Comparison of ENCODE assay signal across 10 cellular contexts in the genomic region with DNA sequence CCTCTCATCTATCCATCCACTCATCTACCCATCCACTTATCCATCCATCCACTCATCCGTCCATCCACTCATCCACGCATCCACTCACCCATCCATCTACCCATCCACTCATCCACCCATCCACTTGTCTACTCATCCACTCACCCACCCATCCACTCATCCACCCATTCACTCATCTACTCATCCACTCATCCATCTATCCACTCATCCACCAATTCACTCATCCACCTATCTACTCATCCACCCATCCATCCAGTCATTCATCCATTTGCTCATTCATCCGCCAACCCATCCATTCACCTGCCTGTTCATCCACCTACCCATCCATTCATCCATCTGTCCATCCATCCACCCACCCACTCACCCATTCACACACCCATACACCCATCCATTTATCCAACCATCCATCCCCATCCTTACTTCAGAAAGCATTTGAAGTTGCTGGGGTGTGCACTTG.
A peak's percentile ranks its signal among the peaks of the same experiment; 100 is the strongest.
DNase-seq lines count a peak whose midpoint lies in the region; ATAC-seq and TF ChIP-seq lines count a peak whose summit lies in the region.
"Had no signal": no experiment of that assay in that cellular context is flagged by ENCODE, and none has a peak within 500 bp of the region (broad histone marks: within the 10 kb centered on the region; RNA-seq: fewer than 3 reads in every experiment).

No MANE protein-coding gene starts in this region.

- POLR2A ChIA-PET in OCI-LY7 (lab: Charles Lee), result interaction anchor here (1.7 to 6.8 kb wide), 4 partner anchors 8 to 29 kb away, joined by 7 to 60 read pairs (median 29); no protein-coding TSS in a partner anchor

- H3K9ac ChIP-seq in DND-41 (ENCODE audit: low read depth, low read length), result no peak overlapping the region

- H3K36me3 ChIP-seq in DND-41 (ENCODE audit: insufficient read depth, low read length) (peaks cover 95% of the 10 kb centered on the region), OCI-LY7 (ENCODE audit: insufficient read depth, low read length) (peaks cover 85% of the 10 kb centered on the region), ovary (no peaks in the 10 kb centered on the region), MG63 (peaks cover 74% of the 10 kb centered on the region), psoas muscle (ENCODE audit: insufficient read depth in 1 of 2, low read depth in 1 of 2) (no peaks in the 10 kb centered on the region)
- peaks cover 42% of the 10 kb centered on the region for H3K36me3 ChIP-seq in effector memory CD4-positive, alpha-beta T cell (ENCODE audit: control insufficient read depth, insufficient read depth, low read length)

- peak overlapping the region; percentile 60 for H3K27ac ChIP-seq in DND-41 (ENCODE audit: low read length)
- peak overlapping the region; percentile 91 for H3K27ac ChIP-seq in OCI-LY7 (ENCODE audit: low read depth, low read length, poor library complexity, severe bottlenecking)
- H3K27ac ChIP-seq in effector memory CD4-positive, alpha-beta T cell (ENCODE audit: insufficient read depth, low read length, poor library complexity, severe bottlenecking), result peak overlapping the region; percentile 63
- H3K27ac ChIP-seq in ovary, result peak overlapping the region; percentile 56 to 74
- H3K27ac ChIP-seq in psoas muscle, result no peak overlapping the region

- H3K9me3 ChIP-seq in DND-41 (ENCODE audit: insufficient read depth, low read length, severe bottlenecking), result no peaks in the 10 kb centered on the region
- no peaks in the 10 kb centered on the region for H3K9me3 ChIP-seq in OCI-LY7 (ENCODE audit: low read length)
- no peaks in the 10 kb centered on the region for H3K9me3 ChIP-seq in effector memory CD4-positive, alpha-beta T cell (ENCODE audit: control insufficient read depth, low read length)
- H3K9me3 ChIP-seq in ovary, result no peaks in the 10 kb centered on the region
- H3K9me3 ChIP-seq in MG63, result no peaks in the 10 kb centered on the region
- no peaks in the 10 kb centered on the region for H3K9me3 ChIP-seq in psoas muscle

- H3K4me1 ChIP-seq in DND-41 (ENCODE audit: insufficient read depth, low read length) (peaks cover 70% of the 10 kb centered on the region), OCI-LY7 (ENCODE audit: insufficient read depth, low read length, poor library complexity, severe bottlenecking) (peaks cover 97% of the 10 kb centered on the region), ovary (ENCODE audit: insufficient read depth) (peaks cover 39% of the 10 kb centered on the region), psoas muscle (peaks cover 47% of the 10 kb centered on the region)
- peaks cover 97% of the 10 kb centered on the region for H3K4me1 ChIP-seq in effector memory CD4-positive, alpha-beta T cell (ENCODE audit: control insufficient read depth, insufficient read depth, low read length, poor library complexity, severe bottlenecking)

- DNase-seq in DND-41 (no peak), OCI-LY7 (ENCODE audit: low spot score) (no peak), ovary (no peak), MG63 (no peak), middle frontal gyrus (ENCODE audit: extremely low spot score, low spot score) (no peak), psoas muscle (no peak)
- DNase-seq in effector memory CD4-positive, alpha-beta T cell, result no peak
- DNase-seq: activated CD4-positive, alpha-beta T cell treated with anti-CD3 and anti-CD28 coated beads for 48 hours; substantia nigra had no signal

- TSS peak; percentile 34 for BruUV-seq in OCI-LY7 (replicated peaks; lab: Mats Ljungman, UMichigan)

- no peaks in the 10 kb centered on the region for H3K9me2 ChIP-seq in OCI-LY7 (ENCODE audit: insufficient read depth, low read length)

- H3K27me3 ChIP-seq in DND-41 (ENCODE audit: insufficient read depth, low read length, poor library complexity), result no peaks in the 10 kb centered on the region
- no peaks in the 10 kb centered on the region for H3K27me3 ChIP-seq in effector memory CD4-positive, alpha-beta T cell (replicated peaks; ENCODE audit: control insufficient read depth, insufficient read depth, low read length, poor library complexity, severe bottlenecking)
- no peaks in the 10 kb centered on the region for H3K27me3 ChIP-seq in ovary
- H3K27me3 ChIP-seq in MG63, result no peaks in the 10 kb centered on the region
- no peaks in the 10 kb centered on the region for H3K27me3 ChIP-seq in psoas muscle (ENCODE audit: insufficient read depth in 3 of 3, low read length in 2 of 3)

- H4K20me1 ChIP-seq in DND-41 (ENCODE audit: insufficient read depth, low read length) (peaks cover 96% of the 10 kb centered on the region), OCI-LY7 (ENCODE audit: insufficient read depth, low read length) (no peaks in the 10 kb centered on the region; the same call in 1 of the 2 replicates)

- H3K4me2 ChIP-seq in DND-41 (ENCODE audit: insufficient read depth, low read length) (no peak overlapping the region), OCI-LY7 (ENCODE audit: low read length) (peak overlapping the region; percentile 82)

- H2AFZ ChIP-seq in DND-41 (ENCODE audit: low read depth, low read length) (no peak overlapping the region), OCI-LY7 (ENCODE audit: low read length) (no peak overlapping the region)

- no peak for TF ChIP-seq POLR2A in ovary (IDR thresholded peaks at IDR 0.05)

- H3K4me3 ChIP-seq in DND-41 (ENCODE audit: low read depth in 1 of 2, low read length in 2 of 2) (no peak overlapping the region), OCI-LY7 (ENCODE audit: low read depth, low read length, poor library complexity, severe bottlenecking) (peak overlapping the region; percentile 57), ovary (no peak overlapping the region), MG63 (no peak overlapping the region), psoas muscle (no peak overlapping the region)
- H3K4me3 ChIP-seq in effector memory CD4-positive, alpha-beta T cell (ENCODE audit: insufficient read depth, low read depth, low read length, poor library complexity, severe bottlenecking), result no peak overlapping the region

- TF ChIP-seq CTCF in DND-41 (IDR thresholded peaks at IDR 0.05; ENCODE audit: borderline replicate concordance, extremely low read depth, low read length, poor library complexity, severe bottlenecking) (no peak), OCI-LY7 (conservative IDR thresholded peaks at IDR 0.05; ENCODE audit: low read length) (no peak), ovary (IDR thresholded peaks at IDR 0.05) (no peak), psoas muscle (IDR thresholded peaks at IDR 0.05) (no peak)

- WGBS in ovary, 3 donors, result 80 to 98% (median 98%) methylated on average over 3 of the region's 3 CpGs
- 97 to 99% (median 98%) methylated on average over 3 of the region's 3 CpGs for WGBS in psoas muscle, 3 donors

- ATAC-seq in DND-41 (ENCODE audit: insufficient read depth, low read depth) (no peak), GM18873 (IDR thresholded peaks at IDR 0.05; ENCODE audit: low FRiP score, unreplicated experiment) (no peak), psoas muscle (no peak)

- peaks cover 99% of the 10 kb centered on the region for H3K79me2 ChIP-seq in DND-41 (ENCODE audit: insufficient read depth, low read length)
- H3K79me2 ChIP-seq in OCI-LY7 (ENCODE audit: insufficient read depth, low read depth, low read length), result peaks cover 98% of the 10 kb centered on the region

- CTCF ChIA-PET in OCI-LY7 (lab: Charles Lee; ENCODE audit: unreplicated experiment), result no interaction called here

- no peak for TF ChIP-seq EP300 in ovary (IDR thresholded peaks at IDR 0.05)

- intact Hi-C loops in OCI-LY7 (cut with micrococcal nuclease; ENCODE audit: unreplicated experiment) (loop anchor here (10.0 kb wide), 1 partner anchor 386 kb away; no protein-coding TSS in a partner anchor), ovary (cut with DNase I) (no loop called here), psoas muscle (cut with DNase I) (loop anchor here in 1 of 2 donors (5.0 kb wide), 1 partner anchor 33 kb away; no protein-coding TSS in a partner anchor)
